In the genomic region with DNA sequence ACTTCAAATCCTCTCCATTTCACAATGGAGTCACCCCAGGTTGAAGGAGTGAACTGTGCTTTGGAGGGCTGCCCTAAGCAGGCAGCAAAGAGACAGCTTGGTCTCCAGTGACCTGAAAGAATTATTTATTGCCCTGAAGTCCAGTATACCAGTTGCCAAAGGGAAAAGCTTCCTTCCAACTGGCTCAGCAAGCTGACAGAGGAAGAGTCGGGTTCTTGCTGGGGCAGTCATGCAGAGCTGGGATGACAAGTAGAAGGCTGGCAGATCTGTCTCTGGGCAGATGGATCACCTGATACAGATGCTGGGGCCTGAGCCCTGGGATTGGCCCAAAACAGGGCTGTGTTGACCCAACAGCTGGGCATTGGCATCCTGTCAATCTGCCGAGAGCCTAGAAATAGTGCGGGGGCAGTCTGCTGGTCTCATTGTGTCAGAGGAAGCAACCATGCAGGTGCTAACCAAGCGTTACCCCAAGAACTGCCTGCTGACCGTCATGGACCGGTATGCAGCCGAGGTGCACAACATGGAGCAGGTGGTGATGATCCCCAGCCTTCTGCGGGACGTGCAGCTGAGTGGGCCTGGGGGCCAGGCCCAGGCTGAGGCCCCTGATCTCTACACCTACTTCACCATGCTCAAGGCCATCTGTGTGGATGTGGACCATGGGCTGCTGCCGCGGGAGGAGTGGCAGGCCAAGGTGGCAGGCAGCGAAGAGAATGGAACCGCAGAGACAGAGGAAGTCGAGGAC, we compare ENCODE assay signal across 31 cellular contexts. TPM values are rescaled to one million over a fixed set of nuclear protein-coding genes. Genes with fewer than 3 reads are reported as not detected.
DNase-seq lines count a peak whose midpoint lies in the region; ATAC-seq, FAIRE-seq and TF ChIP-seq lines count a peak whose summit lies in the region.
"Had no signal": no experiment of that assay in that cellular context is flagged by ENCODE, and none has a peak within 500 bp of the region (broad histone marks: within the 10 kb centered on the region; RNA-seq: fewer than 3 reads in every experiment).

A gene with protein sequence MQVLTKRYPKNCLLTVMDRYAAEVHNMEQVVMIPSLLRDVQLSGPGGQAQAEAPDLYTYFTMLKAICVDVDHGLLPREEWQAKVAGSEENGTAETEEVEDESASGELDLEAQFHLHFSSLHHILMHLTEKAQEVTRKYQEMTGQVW (plus strand): TSS at position 422 of the 742 bp plus-strand sequence. CDS start 21 bp downstream, at position 443.

- H3K4me3 ChIP-seq in neural progenitor cell (no peak within 1 kb of the TSS), uterus (no peak within 1 kb of the TSS)
- H3K4me3 ChIP-seq: body of pancreas, heart left ventricle, pancreas, transverse colon had no signal

- H3K9me3 ChIP-seq in neural progenitor cell (ENCODE audit: low read depth) (no peaks in the 10 kb centered on the region), uterus (no peaks in the 10 kb centered on the region)
- H3K9me3 ChIP-seq: body of pancreas, heart left ventricle, pancreas, transverse colon had no signal

- H3K27me3 ChIP-seq in neural progenitor cell (no peaks in the 10 kb centered on the region), uterus (no peaks in the 10 kb centered on the region)
- H3K27me3 ChIP-seq: body of pancreas, heart left ventricle, pancreas, transverse colon had no signal

- H3K36me3 Mint-ChIP-seq in activated naive CD4-positive, alpha-beta T cell treated with anti-CD3 and anti-CD28 coated beads, Interleukin-2, amount 10 ng/mL, durations not matched to agents 7 days and 5 days = peaks cover 14% of the 10 kb centered on the region
- peaks cover 10% of the 10 kb centered on the region for H3K36me3 Mint-ChIP-seq in neural progenitor cell

- peak within 1 kb of the TSS; percentile 17 for H3K27ac Mint-ChIP-seq in activated naive CD4-positive, alpha-beta T cell treated with anti-CD3 and anti-CD28 coated beads, Interleukin-2, amount 10 ng/mL, durations not matched to agents 7 days and 5 days
- H3K27ac Mint-ChIP-seq in neural progenitor cell = peak within 1 kb of the TSS; percentile 25
- H3K27ac Mint-ChIP-seq: activated naive CD8-positive, alpha-beta T cell; naive thymus-derived CD4-positive, alpha-beta T cell had no signal

- H3K4me2 ChIP-seq in neural progenitor cell = no peak within 1 kb of the TSS

- H3K4me1 Mint-ChIP-seq in activated naive CD4-positive, alpha-beta T cell treated with anti-CD3 and anti-CD28 coated beads, Interleukin-2, amount 10 ng/mL, durations not matched to agents 7 days and 5 days = no peaks in the 10 kb centered on the region
- no peaks in the 10 kb centered on the region for H3K4me1 Mint-ChIP-seq in neural progenitor cell
- H3K4me1 Mint-ChIP-seq: H9 had no signal

- no peak within 1 kb of the TSS for H2AFZ ChIP-seq in neural progenitor cell (replicated peaks)

- no peak for ATAC-seq in HG03342 (IDR thresholded peaks at IDR 0.05; ENCODE audit: unreplicated experiment)
- ATAC-seq: activated T-cell treated with anti-CD3 and anti-CD28 coated beads, Interleukin-2, amount 50 U/mL, for 4 hours; body of pancreas; heart left ventricle; naive thymus-derived CD4-positive, alpha-beta T cell; pancreas; SK-N-SH treated with all-trans-retinoic acid at 6 μM for 48 hours had no signal

- FAIRE-seq in H54 (lab: Jason Lieb, UNC) = no peak
- FAIRE-seq: endometrium, pancreas had no signal

- CTCF ChIA-PET in activated naive CD4-positive, alpha-beta T cell treated with anti-CD3 and anti-CD28 coated beads, Interleukin-2, amount 10 ng/mL, durations not matched to agents 7 days and 5 days (lab: Charles Lee) = no interaction called here

- no peaks in the 10 kb centered on the region for H4K20me1 ChIP-seq in neural progenitor cell (ENCODE audit: low read depth)

- no peak for DNase-seq in activated naive CD4-positive, alpha-beta T cell treated with anti-CD3 and anti-CD28 coated beads, Interleukin-2, amount 10 ng/mL, durations not matched to agents 7 days and 5 days
- DNase-seq in activated naive CD4-positive, alpha-beta T cell treated with Interleukin-2 at 50 U/mL for 16 hours = no peak
- DNase-seq in fibroblast of gingiva (ENCODE audit: low read depth) (peak; percentile 40), neural progenitor cell (ENCODE audit: low spot score) (no peak), uterus (peak; percentile 31 to 47), NCI-H748 (lab: John Stamatoyannopoulos, UW; ENCODE audit: unreplicated experiment) (no peak), H54 (ENCODE audit: insufficient read length, low spot score) (no peak)
- DNase-seq: 8988T; activated CD4-positive, alpha-beta T cell treated with anti-CD3 and anti-CD28 coated beads for 1 hour; activated CD8-positive, alpha-beta memory T cell treated with anti-CD3 and anti-CD28 coated beads for 24 hours; activated T-cell treated with anti-CD3 and anti-CD28 coated beads, Interleukin-2, amount 50 U/mL, for 4 hours; AML-193; body of pancreas; COR-L47; cortex of kidney; H9; heart left ventricle; KBM-7; MV-4-11; naive thymus-derived CD4-positive, alpha-beta T cell; NCI-H2029; pancreas; stimulated activated naive CD4-positive, alpha-beta T cell treated with Interleukin-2 at 50 U/mL for 16 hours; T1000; transverse colon had no signal

- no peaks in the 10 kb centered on the region for H3K79me2 ChIP-seq in neural progenitor cell (ENCODE audit: low read depth)

- TF ChIP-seq POLR2A in uterus (IDR thresholded peaks at IDR 0.05) = no peak
- TF ChIP-seq POLR2A in H54 (IDR thresholded peaks at IDR 0.05; ENCODE audit: low read depth, low read length) = no peak

- H3K9me3 Mint-ChIP-seq in activated naive CD4-positive, alpha-beta T cell treated with anti-CD3 and anti-CD28 coated beads, Interleukin-2, amount 10 ng/mL, durations not matched to agents 7 days and 5 days = no peaks in the 10 kb centered on the region
- H3K9me3 Mint-ChIP-seq in neural progenitor cell = no peaks in the 10 kb centered on the region
- H3K9me3 Mint-ChIP-seq: activated T-cell treated with anti-CD3 and anti-CD28 coated beads, Interleukin-2, amount 50 U/mL, for 4 hours; H9; naive thymus-derived CD4-positive, alpha-beta T cell had no signal

- no peak within 1 kb of the TSS for H3K4me3 Mint-ChIP-seq in activated naive CD4-positive, alpha-beta T cell treated with anti-CD3 and anti-CD28 coated beads, Interleukin-2, amount 10 ng/mL, durations not matched to agents 7 days and 5 days
- no peak within 1 kb of the TSS for H3K4me3 Mint-ChIP-seq in neural progenitor cell
- H3K4me3 Mint-ChIP-seq: activated naive CD8-positive, alpha-beta T cell; activated T-cell treated with anti-CD3 and anti-CD28 coated beads, Interleukin-2, amount 50 U/mL, for 4 hours; H9; naive thymus-derived CD4-positive, alpha-beta T cell had no signal

- no peaks in the 10 kb centered on the region for H3K27me3 Mint-ChIP-seq in activated naive CD4-positive, alpha-beta T cell treated with anti-CD3 and anti-CD28 coated beads, Interleukin-2, amount 10 ng/mL, durations not matched to agents 7 days and 5 days
- H3K27me3 Mint-ChIP-seq in neural progenitor cell (ENCODE audit: insufficient read depth, low read depth) = peaks cover 11% of the 10 kb centered on the region
- H3K27me3 Mint-ChIP-seq: activated naive CD8-positive, alpha-beta T cell; naive thymus-derived CD4-positive, alpha-beta T cell had no signal

- intact Hi-C loops in uterus (cut with DNase I; ENCODE audit: low total_unique reads) = no loop called here

- H3K4me1 ChIP-seq in neural progenitor cell (no peaks in the 10 kb centered on the region), uterus (peaks cover 0 to 6% of the 10 kb centered on the region in 2 donors)
- H3K4me1 ChIP-seq: transverse colon had no signal

- no peak within 1 kb of the TSS for H3K27ac ChIP-seq in neural progenitor cell
- H3K27ac ChIP-seq in uterus = peak within 1 kb of the TSS in 1 of 2 donors; percentile 68
- H3K27ac ChIP-seq: body of pancreas, heart left ventricle, transverse colon had no signal

- no peak within 1 kb of the TSS for H3K9ac ChIP-seq in neural progenitor cell

- TF ChIP-seq CTCF in neural progenitor cell (IDR thresholded peaks at IDR 0.05) (no peak), uterus (IDR thresholded peaks at IDR 0.05) (no peak)

- no peaks in the 10 kb centered on the region for H3F3A ChIP-seq in neural progenitor cell (ENCODE audit: low read depth)

- H3K36me3 ChIP-seq in neural progenitor cell (no peaks in the 10 kb centered on the region), uterus (no peaks in the 10 kb centered on the region)
- H3K36me3 ChIP-seq: pancreas had no signal

RNA-seq across cellular contexts. Expression of the gene that starts here (rescaled TPM):
- not detected in 2 replicates for total RNA-seq in neural progenitor cell (ENCODE audit: low replicate concordance)
- not detected for total RNA-seq in uterus
- total RNA-seq: activated T-cell treated with anti-CD3 and anti-CD28 coated beads, Interleukin-2, amount 50 U/mL, for 4 hours; H9; lung microvascular endothelial cell; naive thymus-derived CD4-positive, alpha-beta T cell; RPMI7951; transverse colon had no signal

Comparison
In these comparisons a context has a peak if more than half of its experiments do, and no peak if none do; other contexts are left out.
1. Peak in DNase-seq in uterus; RNA of the gene not detected or under 1 TPM.